Comparison of ENCODE assay signal across 8 cellular contexts in the genomic region with DNA sequence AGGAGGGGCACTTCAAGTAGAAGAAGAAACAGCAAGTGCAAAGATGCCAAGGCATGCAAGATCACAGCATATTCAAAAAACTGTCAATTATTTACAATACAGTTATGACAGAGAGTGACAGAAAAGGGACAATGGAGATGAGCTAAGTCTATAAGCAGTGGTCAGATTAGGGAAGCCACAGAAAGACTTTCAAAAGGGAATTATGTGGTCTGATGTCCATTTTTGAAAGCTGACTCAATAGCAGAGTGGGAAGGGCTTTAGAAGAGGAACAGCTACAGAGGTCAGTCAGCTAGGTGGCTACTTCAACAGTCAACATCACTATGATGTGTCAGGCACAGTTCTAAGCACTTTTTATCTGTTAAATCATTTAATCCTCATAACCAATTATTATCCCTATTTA. TPM values are rescaled to one million over a fixed set of nuclear protein-coding genes. Genes with fewer than 3 reads are reported as not detected.
DNase-seq lines count a peak whose midpoint lies in the region; ATAC-seq and TF ChIP-seq lines count a peak whose summit lies in the region.

No MANE protein-coding gene starts in this region.

- TF ChIP-seq CTCF in fibroblast of the aortic adventitia (IDR thresholded peaks at IDR 0.05; ENCODE audit: insufficient read depth, low read length), result no peak
- no peak for TF ChIP-seq CTCF in esophagus muscularis mucosa (IDR thresholded peaks at IDR 0.05)

- DNase-seq in GM04504 (ENCODE audit: low read depth) (peak; percentile 54), HS-27A (ENCODE audit: low read depth) (peak; percentile 12), fibroblast of the aortic adventitia (ENCODE audit: low read depth) (peak; percentile 48), SHP77 treated with DMSO at 0.1 percent for 48 hours (lab: John Stamatoyannopoulos, UW) (no peak), DMS114 treated with DMSO at 0.1 percent for 48 hours (lab: John Stamatoyannopoulos, UW; ENCODE audit: unreplicated experiment) (no peak), NCI-H510A (lab: John Stamatoyannopoulos, UW) (no peak), esophagus muscularis mucosa (ENCODE audit: extremely low spot score) (no peak)

- H3K4me1 ChIP-seq in esophagus muscularis mucosa, result peaks cover 0 to 8% (median 0%) of the 10 kb centered on the region in 4 donors

- ATAC-seq in GM21423 (IDR thresholded peaks at IDR 0.05; ENCODE audit: unreplicated experiment), result peak; percentile 83

- TF ChIP-seq POLR2A in esophagus muscularis mucosa (IDR thresholded peaks at IDR 0.05; ENCODE audit: low read depth), result no peak

- TF ChIP-seq EP300 in esophagus muscularis mucosa (IDR thresholded peaks at IDR 0.05), result no peak

- peaks cover 0 to 22% (median 14%) of the 10 kb centered on the region in 4 donors for H3K36me3 ChIP-seq in esophagus muscularis mucosa

- H3K9me3 ChIP-seq in esophagus muscularis mucosa, result no peaks in the 10 kb centered on the region

- no peaks in the 10 kb centered on the region for H3K27me3 ChIP-seq in esophagus muscularis mucosa

- intact Hi-C loops in esophagus muscularis mucosa (cut with DNase I), result loop anchor here (5.0 kb wide), 1 partner anchor 204 kb away; no protein-coding TSS in a partner anchor

- H3K4me3 ChIP-seq in fibroblast of the aortic adventitia (ENCODE audit: low read depth, low read length) (no peak overlapping the region), esophagus muscularis mucosa (no peak overlapping the region)

- no peak overlapping the region for H3K27ac ChIP-seq in esophagus muscularis mucosa (replicated peaks in 1 of 4)

RNA-seq across cellular contexts. Expression of gene SPOCK2, which starts 45.2 kb away (rescaled TPM):
- total RNA-seq in fibroblast of the aortic adventitia (ENCODE audit: low replicate concordance) (0.36 and 0.98 TPM in 2 replicates), esophagus muscularis mucosa (10 to 100 TPM in 1 of 4 donors, 1 to 10 TPM in 3; 4.6 to 12.1 (median 7.8) TPM)

Comparison
In these comparisons a context has a peak if more than half of its experiments do, and no peak if none do; other contexts are left out.
1. DNase-seq: peak in GM04504 (single experiment), HS-27A (single experiment) and fibroblast of the aortic adventitia (single experiment); none in SHP77 treated with DMSO at 0.1 percent for 48 hours (single experiment), DMS114 treated with DMSO at 0.1 percent for 48 hours (single experiment), NCI-H510A (single experiment) and esophagus muscularis mucosa (single experiment).